ENCODE assay signal across 1 cellular context in genomic region chr5:172188033-172188892, GRCh38.
TF ChIP-seq lines count a peak whose summit lies in the region.

Gene STK10, minus strand, starts transcription at chr5:172188224. Its CDS starts 182 bp downstream, at chr5:172188042.

TF ChIP-seq in HepG2, 621 proteins besides CTCF, POLR2A, EP300 and RAD21 (continued from another document and continues in another):
- TF ChIP-seq ZBTB38 (CRISPR knock-in tag; IDR thresholded peaks at IDR 0.05) (peak; percentile 85; the same call in 1 of the 2 replicates), ZNF232 (CRISPR knock-in tag; IDR thresholded peaks at IDR 0.05; ENCODE audit: borderline replicate concordance) (peak; percentile 57; the same call in 1 of the 2 replicates), FOXP4 (CRISPR knock-in tag; IDR thresholded peaks at IDR 0.05) (peak; percentile 49; the same call in 1 of the 2 replicates), ZNF563 (CRISPR knock-in tag; IDR thresholded peaks at IDR 0.05) (peak; percentile 73), ZNF160 (CRISPR knock-in tag; IDR thresholded peaks at IDR 0.05) (no peak; the same call in 1 of the 2 replicates), KMT2A (CRISPR knock-in tag; IDR thresholded peaks at IDR 0.05) (no peak; the same call in none of the 2 replicates), PBX3 (CRISPR knock-in tag; IDR thresholded peaks at IDR 0.05; ENCODE audit: borderline replicate concordance) (no peak), ZNF784 (CRISPR knock-in tag; IDR thresholded peaks at IDR 0.05; ENCODE audit: borderline replicate concordance) (peak; percentile 57; the same call in 1 of the 2 replicates), ZBTB3 (CRISPR knock-in tag; IDR thresholded peaks at IDR 0.05; ENCODE audit: borderline replicate concordance, low read depth) (no peak), ZNF451 (CRISPR knock-in tag; IDR thresholded peaks at IDR 0.05) (0 out of 2 replicates have a peak, but pooled peaks have one; percentile 42), GPN1 (CRISPR knock-in tag; IDR thresholded peaks at IDR 0.05; ENCODE audit: borderline replicate concordance) (no peak), HNRNPK (IDR thresholded peaks at IDR 0.05; ENCODE audit: low read depth, low read length, poor library complexity, severe bottlenecking) (peak; percentile 13), TBX2 (CRISPR knock-in tag; IDR thresholded peaks at IDR 0.05; ENCODE audit: borderline replicate concordance) (no peak; the same call in 1 of the 2 replicates), NR0B2 (CRISPR knock-in tag; IDR thresholded peaks at IDR 0.05) (no peak; the same call in none of the 2 replicates), ZNF605 (CRISPR knock-in tag; IDR thresholded peaks at IDR 0.05) (no peak), STAG1 (CRISPR knock-in tag; IDR thresholded peaks at IDR 0.05) (peak; percentile 98), NFAT5 (CRISPR knock-in tag; IDR thresholded peaks at IDR 0.05) (0 out of 2 replicates have a peak, but pooled peaks have one; percentile 19), ZNF878 (CRISPR knock-in tag; IDR thresholded peaks at IDR 0.05) (no peak), KMT2B (CRISPR knock-in tag; IDR thresholded peaks at IDR 0.05) (no peak), ZNF441 (CRISPR knock-in tag; IDR thresholded peaks at IDR 0.05; ENCODE audit: borderline replicate concordance) (no peak; the same call in none of the 2 replicates), AHDC1 (CRISPR knock-in tag; IDR thresholded peaks at IDR 0.05; ENCODE audit: borderline replicate concordance) (no peak), ZNF282 (IDR thresholded peaks at IDR 0.05; ENCODE audit: partially characterized antibody) (no peak), PHF20 (CRISPR knock-in tag; IDR thresholded peaks at IDR 0.05) (peak; percentile 72; the same call in 1 of the 2 replicates), TEAD3 (CRISPR knock-in tag; optimal IDR thresholded peaks at IDR 0.05; ENCODE audit: borderline replicate concordance) (peak; percentile 40), ARHGAP35 (CRISPR knock-in tag; IDR thresholded peaks at IDR 0.05; ENCODE audit: borderline replicate concordance) (peak; percentile 67; the same call in 1 of the 2 replicates), SMAD1 (CRISPR knock-in tag; IDR thresholded peaks at IDR 0.05; ENCODE audit: borderline replicate concordance, low read depth) (peak; percentile 91), TERF1 (CRISPR knock-in tag; IDR thresholded peaks at IDR 0.05) (no peak), HNRNPL (IDR thresholded peaks at IDR 0.05; ENCODE audit: low read depth, low read length) (peak; percentile 86; the same call in 1 of the 2 replicates), AGO2 (optimal IDR thresholded peaks at IDR 0.05; ENCODE audit: low read depth, low read length) (peak; percentile 3), GABPB1 (CRISPR knock-in tag; IDR thresholded peaks at IDR 0.05) (peak; percentile 74), FOSL1 (CRISPR knock-in tag; IDR thresholded peaks at IDR 0.05; ENCODE audit: borderline replicate concordance) (no peak), MIER2 (CRISPR knock-in tag; IDR thresholded peaks at IDR 0.05) (no peak), RXRA (CRISPR knock-in tag; IDR thresholded peaks at IDR 0.05) (peak; percentile 70), POGZ (CRISPR knock-in tag; IDR thresholded peaks at IDR 0.05) (peak; percentile 72), PRDM4 (CRISPR knock-in tag; IDR thresholded peaks at IDR 0.05; ENCODE audit: borderline replicate concordance) (no peak), HMG20A (CRISPR knock-in tag; IDR thresholded peaks at IDR 0.05; ENCODE audit: borderline replicate concordance) (peak; percentile 24; the same call in 1 of the 2 replicates), ELK4 (CRISPR knock-in tag; IDR thresholded peaks at IDR 0.05; ENCODE audit: borderline replicate concordance) (0 out of 2 replicates have a peak, but pooled peaks have one; percentile 46), NONO (IDR thresholded peaks at IDR 0.05) (no peak), NONO (CRISPR knock-in tag; conservative IDR thresholded peaks at IDR 0.05) (peak; percentile 83), FOXO1 (CRISPR knock-in tag; IDR thresholded peaks at IDR 0.05) (peak; percentile 26; the same call in 1 of the 2 replicates)
